Comparison of ENCODE assay signal across 9 cellular contexts in the genomic region with DNA sequence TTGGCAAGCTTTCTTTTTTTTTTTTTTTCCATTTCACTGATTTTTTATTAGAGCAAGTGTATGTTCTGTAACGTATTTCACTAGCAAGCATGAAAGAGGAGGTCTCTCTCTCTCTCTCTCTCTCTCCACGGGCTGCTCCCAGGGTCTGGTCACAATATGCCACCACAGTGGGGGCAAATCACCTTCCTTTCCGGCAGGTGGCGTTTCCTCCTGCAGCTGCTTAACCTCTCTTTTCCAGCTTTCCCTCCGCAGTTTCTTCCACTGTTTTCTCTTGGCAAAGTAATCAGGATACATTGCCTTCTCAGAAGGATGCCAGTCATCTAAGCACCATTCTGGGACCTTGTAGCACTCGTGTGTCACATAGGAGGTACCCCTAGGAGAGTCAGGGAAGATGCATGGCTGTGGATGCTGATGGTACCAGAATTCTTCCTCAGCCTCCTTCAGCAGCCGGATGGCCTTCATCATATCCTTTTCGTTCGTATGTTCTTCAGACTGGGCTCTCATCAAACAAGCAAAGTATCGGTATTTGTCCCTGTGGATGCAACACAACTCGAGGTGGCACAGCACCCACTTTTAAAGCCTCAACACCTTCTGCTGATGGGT.
DNase-seq lines count a peak whose midpoint lies in the region; TF ChIP-seq lines count a peak whose summit lies in the region.
"Had no signal": no experiment of that assay in that cellular context is flagged by ENCODE, and none has a peak within 500 bp of the region (broad histone marks: within the 10 kb centered on the region; RNA-seq: fewer than 3 reads in every experiment).

No MANE protein-coding gene starts in this region.

- 46% methylated on average over 11 of the region's 11 CpGs for WGBS in suprapubic skin
- 46% methylated on average over 11 of the region's 11 CpGs for WGBS in testis, 2 donors

- H3K36me3 ChIP-seq in Loucy (ENCODE audit: insufficient read depth, low read length) (no peaks in the 10 kb centered on the region), suprapubic skin (no peaks in the 10 kb centered on the region), testis (ENCODE audit: low read depth, missing control alignments) (no peaks in the 10 kb centered on the region)

- H3K27me3 ChIP-seq in Loucy (ENCODE audit: insufficient read depth, low read length, poor library complexity, severe bottlenecking) (no peaks in the 10 kb centered on the region), suprapubic skin (peaks cover 2% of the 10 kb centered on the region), testis (no peaks in the 10 kb centered on the region)

- H3K4me1 ChIP-seq in Loucy (ENCODE audit: insufficient read depth, low read length, poor library complexity, severe bottlenecking) (no peaks in the 10 kb centered on the region), suprapubic skin (no peaks in the 10 kb centered on the region), testis (no peaks in the 10 kb centered on the region)

- TF ChIP-seq EP300 in suprapubic skin (IDR thresholded peaks at IDR 0.05) = no peak

- H3K9ac ChIP-seq in Loucy (ENCODE audit: low read depth, low read length, poor library complexity, severe bottlenecking) = no peak overlapping the region

- DNase-seq in GM10248 (ENCODE audit: extremely low spot score) = no peak
- no peak for DNase-seq in astrocyte of the spinal cord (ENCODE audit: low read depth, low spot score)
- peak; percentile 38 for DNase-seq in nephron progenitor cell
- no peak for DNase-seq in suprapubic skin (ENCODE audit: low spot score in 2 of 2)
- no peak for DNase-seq in testis
- no peak for DNase-seq in OCI-M2 (lab: John Stamatoyannopoulos, UW; ENCODE audit: unreplicated experiment)
- DNase-seq: activated T-cell treated with anti-CD3 and anti-CD28 coated beads, Interleukin-2, amount 50 U/mL, for 1 hour; stimulated activated CD8-positive, alpha-beta memory T cell treated with anti-CD3 and anti-CD28 coated beads, Interleukin-4, amount 100 ng/mL, for 48 hours had no signal

- H3K79me2 ChIP-seq in Loucy (ENCODE audit: insufficient read depth, low read length) = no peaks in the 10 kb centered on the region

- TF ChIP-seq POLR2A in suprapubic skin (IDR thresholded peaks at IDR 0.05) (no peak), testis (IDR thresholded peaks at IDR 0.05) (no peak)

- H3K27ac Mint-ChIP-seq in nephron progenitor cell = no peak overlapping the region

- peaks cover 46% of the 10 kb centered on the region for H3K27me3 Mint-ChIP-seq in nephron progenitor cell (ENCODE audit: low read depth, poor library complexity)

- H3K9me3 ChIP-seq in Loucy (ENCODE audit: insufficient read depth, low read depth, low read length) = no peaks in the 10 kb centered on the region
- no peaks in the 10 kb centered on the region for H3K9me3 ChIP-seq in suprapubic skin
- H3K9me3 ChIP-seq in testis = no peaks in the 10 kb centered on the region

- intact Hi-C loops in testis (cut with DNase I; ENCODE audit: low total_unique reads) = no loop called here

- H3K4me3 ChIP-seq in Loucy (ENCODE audit: low read length, poor library complexity, severe bottlenecking) (no peak overlapping the region), astrocyte of the spinal cord (ENCODE audit: low read depth, low read length) (no peak overlapping the region), suprapubic skin (no peak overlapping the region), testis (no peak overlapping the region)

- TF ChIP-seq CTCF in GM10248 (IDR thresholded peaks at IDR 0.05; ENCODE audit: control extremely low read depth, extremely low read depth, low read depth, missing control alignments) = peak; percentile 5
- peak; percentile 39; the same call in 1 of the 2 replicates for TF ChIP-seq CTCF in Loucy (conservative IDR thresholded peaks at IDR 0.05; ENCODE audit: low read length)
- peak; percentile 62 for TF ChIP-seq CTCF in astrocyte of the spinal cord (IDR thresholded peaks at IDR 0.05; ENCODE audit: low read depth, low read length)
- TF ChIP-seq CTCF in nephron progenitor cell (IDR thresholded peaks at IDR 0.05) = peak; percentile 42
- no peak for TF ChIP-seq CTCF in suprapubic skin (IDR thresholded peaks at IDR 0.05)
- peak in 1 of 3 experiments; percentile 16 for TF ChIP-seq CTCF in testis (IDR thresholded peaks at IDR 0.05)

- H3K9me3 Mint-ChIP-seq in nephron progenitor cell = peaks cover 11% of the 10 kb centered on the region

- H3K4me2 ChIP-seq in Loucy (ENCODE audit: low read depth, low read length, poor library complexity, severe bottlenecking) = no peak overlapping the region

- H3K27ac ChIP-seq in suprapubic skin = no peak overlapping the region
- no peak overlapping the region for H3K27ac ChIP-seq in testis

- CTCF ChIA-PET in GM10248 (lab: Yijun Ruan, JAX) = no interaction called here

- no peak overlapping the region for H3K4me3 Mint-ChIP-seq in nephron progenitor cell

- H3K36me3 Mint-ChIP-seq in nephron progenitor cell (ENCODE audit: low read depth) = no peaks in the 10 kb centered on the region

- POLR2A ChIA-PET in GM10248 (lab: Yijun Ruan, JAX) = interaction anchor here (0.7 kb wide), 1 partner anchor 209 kb away, joined by 5 read pairs; no protein-coding TSS in a partner anchor

- no peaks in the 10 kb centered on the region for H3F3A ChIP-seq in Loucy (ENCODE audit: low read depth)

- no peaks in the 10 kb centered on the region for H4K20me1 ChIP-seq in Loucy (ENCODE audit: insufficient read depth, low read length, poor library complexity, severe bottlenecking)

- H2AFZ ChIP-seq in Loucy (ENCODE audit: low read length) = no peak overlapping the region

- in situ Hi-C loops in astrocyte of the spinal cord (cut with HindIII; ENCODE audit: low sequenced_read_pairs) = no loop called here

- no peaks in the 10 kb centered on the region for H3K9me2 ChIP-seq in Loucy (replicated peaks; ENCODE audit: low read depth, low read length)

- no peaks in the 10 kb centered on the region for H3K4me1 Mint-ChIP-seq in nephron progenitor cell

Comparison
In these comparisons a context has a peak if more than half of its experiments do, and no peak if none do; other contexts are left out.
1. CTCF ChIP-seq: peak in GM10248 (single experiment), Loucy (single experiment), astrocyte of the spinal cord (single experiment) and nephron progenitor cell (single experiment); none in suprapubic skin (0 of 2).